Comparison of ENCODE assay signal across 1 cellular context in genomic region chr1:161192476-161193465, GRCh38.
TF ChIP-seq lines count a peak whose summit lies in the region.

No MANE protein-coding gene starts in this region.

TF ChIP-seq in H1, 55 proteins besides CTCF, POLR2A, EP300 and RAD21:
- TF ChIP-seq HDAC6 (IDR thresholded peaks at IDR 0.05; ENCODE audit: low read depth, low read length): no peak
- TF ChIP-seq TEAD4 (IDR thresholded peaks at IDR 0.05; ENCODE audit: low read depth, low read length): 0 out of 2 replicates have a peak, but pooled peaks have one; percentile 44
- TF ChIP-seq TBP (IDR thresholded peaks at IDR 0.05; ENCODE audit: low read depth, low read length): peak; percentile 44; the same call in 1 of the 2 replicates
- TF ChIP-seq JUND (IDR thresholded peaks at IDR 0.05; ENCODE audit: low read length): 0 out of 2 replicates have a peak, but pooled peaks have one; percentile 15
- TF ChIP-seq MAX (IDR thresholded peaks at IDR 0.05): 0 out of 2 replicates have a peak, but pooled peaks have one; percentile 31
- no peak for TF ChIP-seq CTBP2 (IDR thresholded peaks at IDR 0.05; ENCODE audit: borderline replicate concordance, insufficient read depth, insufficient read length, low read length)
